In the genomic region with DNA sequence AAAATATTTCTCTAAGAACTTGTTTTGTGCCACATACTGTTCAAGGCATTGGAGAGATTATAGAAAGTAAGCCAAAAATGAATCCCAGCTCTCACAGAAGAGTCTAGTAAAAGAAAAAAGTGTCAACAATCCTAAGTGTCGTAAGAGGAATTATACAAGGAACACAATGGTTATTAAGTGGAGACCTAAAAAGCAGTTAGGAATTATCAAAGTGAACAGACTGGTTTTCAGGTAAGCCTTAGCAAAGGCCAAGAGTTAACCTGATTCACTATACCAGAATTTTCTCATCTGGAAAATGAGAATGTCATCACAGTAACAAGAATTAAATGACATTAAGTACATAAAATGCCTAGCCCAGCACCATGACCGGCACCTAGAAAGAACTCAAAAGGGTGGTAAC, we compare ENCODE assay signal across 21 cellular contexts. TPM values are rescaled to one million over a fixed set of nuclear protein-coding genes. Genes with fewer than 3 reads are reported as not detected.
A peak's percentile ranks its signal among the peaks of the same experiment; 100 is the strongest.
DNase-seq lines count a peak whose midpoint lies in the region; ATAC-seq and TF ChIP-seq lines count a peak whose summit lies in the region.
"Had no signal": no experiment of that assay in that cellular context is flagged by ENCODE, and none has a peak within 500 bp of the region (broad histone marks: within the 10 kb centered on the region; RNA-seq: fewer than 3 reads in every experiment).

No MANE protein-coding gene starts in this region.

- no peak for DNase-seq in activated T-cell treated with anti-CD3 and anti-CD28 coated beads, Interleukin-2, amount 50 U/mL, for 72 hours
- DNase-seq in activated T-cell treated with anti-CD3 and anti-CD28 coated beads, Interleukin-2, amount 50 U/mL, for 1 hour: no peak
- DNase-seq in WTC11 (ENCODE audit: low spot score) (no peak), lower lobe of right lung (no peak), upper lobe of right lung (no peak), PC-3 (no peak), epidermal melanocyte (ENCODE audit: insufficient read length, low spot score) (no peak)
- DNase-seq: Caco-2, DMS153, GOT3, KG1, NCI-H1092, NCI-H1694, NCI-H226, NCI-H524 treated with DMSO at 0.1 percent for 48 hours, Peyer's patch had no signal

- no peaks in the 10 kb centered on the region for H3K9me3 ChIP-seq in lower lobe of right lung
- H3K9me3 ChIP-seq in upper lobe of right lung: no peaks in the 10 kb centered on the region
- no peaks in the 10 kb centered on the region for H3K9me3 ChIP-seq in PC-3 (ENCODE audit: low read length)
- H3K9me3 ChIP-seq: A549, Caco-2, Peyer's patch had no signal

- peaks cover 18% of the 10 kb centered on the region for H3K4me1 ChIP-seq in lower lobe of right lung
- H3K4me1 ChIP-seq in upper lobe of right lung: peaks cover 6% of the 10 kb centered on the region
- no peaks in the 10 kb centered on the region for H3K4me1 ChIP-seq in PC-3 (ENCODE audit: insufficient read depth, low read length)
- H3K4me1 ChIP-seq: A549, Caco-2, Peyer's patch had no signal

- no peak overlapping the region for H2AFZ ChIP-seq in PC-3 (ENCODE audit: low read length)

- no peak overlapping the region for H3K4me2 ChIP-seq in PC-3 (ENCODE audit: low read length)
- H3K4me2 ChIP-seq: A549 had no signal

- no peaks in the 10 kb centered on the region for H3K9me3 Mint-ChIP-seq in activated T-cell treated with anti-CD3 and anti-CD28 coated beads, Interleukin-2, amount 50 U/mL, for 72 hours
- no peaks in the 10 kb centered on the region for H3K9me3 Mint-ChIP-seq in WTC11
- H3K9me3 Mint-ChIP-seq: CD14-positive monocyte had no signal

- ATAC-seq in activated T-cell treated with anti-CD3 and anti-CD28 coated beads, Interleukin-2, amount 50 U/mL, for 72 hours (replicated peaks in 1 of 2): no peak
- ATAC-seq in WTC11 (no peak), lower lobe of right lung (peak; percentile 47 to 59), upper lobe of right lung (peak; percentile 21), GM18867 (IDR thresholded peaks at IDR 0.05; ENCODE audit: unreplicated experiment) (no peak), PC-3 (no peak)
- ATAC-seq: A549, HepG2, Right ventricle myocardium inferior had no signal

- no peak overlapping the region for H3K4me3 Mint-ChIP-seq in activated T-cell treated with anti-CD3 and anti-CD28 coated beads, Interleukin-2, amount 50 U/mL, for 72 hours
- H3K4me3 Mint-ChIP-seq in WTC11: no peak overlapping the region
- H3K4me3 Mint-ChIP-seq: CD14-positive monocyte had no signal

- intact Hi-C loops in lower lobe of right lung (cut with DNase I): no loop called here
- intact Hi-C loops in upper lobe of right lung (cut with DNase I): no loop called here
- intact Hi-C loops in PC-3 (cut with micrococcal nuclease): no loop called here

- no peaks in the 10 kb centered on the region for H3K27me3 Mint-ChIP-seq in activated T-cell treated with anti-CD3 and anti-CD28 coated beads, Interleukin-2, amount 50 U/mL, for 72 hours (ENCODE audit: low read depth)
- H3K27me3 Mint-ChIP-seq in WTC11 (ENCODE audit: low read depth): no peaks in the 10 kb centered on the region

- H3K4me1 Mint-ChIP-seq in activated T-cell treated with anti-CD3 and anti-CD28 coated beads, Interleukin-2, amount 50 U/mL, for 72 hours (ENCODE audit: low read depth): peaks cover 57% of the 10 kb centered on the region
- H3K4me1 Mint-ChIP-seq in WTC11: peaks cover 21% of the 10 kb centered on the region
- H3K4me1 Mint-ChIP-seq: CD14-positive monocyte had no signal

- H3K36me3 Mint-ChIP-seq in activated T-cell treated with anti-CD3 and anti-CD28 coated beads, Interleukin-2, amount 50 U/mL, for 72 hours (ENCODE audit: insufficient read depth in 2 of 2): peaks cover 7 to 68% of the 10 kb centered on the region in 2 donors
- H3K36me3 Mint-ChIP-seq in WTC11: peaks cover 79% of the 10 kb centered on the region

- no TSS peak for BruUV-seq in PC-3 (replicated peaks; lab: Mats Ljungman, UMichigan)

- H3K27ac ChIP-seq in lower lobe of right lung: no peak overlapping the region
- no peak overlapping the region for H3K27ac ChIP-seq in upper lobe of right lung
- H3K27ac ChIP-seq in PC-3 (ENCODE audit: low read length): no peak overlapping the region
- H3K27ac ChIP-seq: A549, Peyer's patch had no signal

- no peaks in the 10 kb centered on the region for H3K27me3 ChIP-seq in lower lobe of right lung (ENCODE audit: low read depth)
- no peaks in the 10 kb centered on the region for H3K27me3 ChIP-seq in upper lobe of right lung
- no peaks in the 10 kb centered on the region for H3K27me3 ChIP-seq in PC-3 (ENCODE audit: low read length)
- H3K27me3 ChIP-seq: Peyer's patch had no signal

- TF ChIP-seq CTCF in WTC11 (IDR thresholded peaks at IDR 0.05) (no peak), lower lobe of right lung (IDR thresholded peaks at IDR 0.05) (no peak), upper lobe of right lung (IDR thresholded peaks at IDR 0.05) (no peak), PC-3 (conservative IDR thresholded peaks at IDR 0.05; ENCODE audit: low read depth, low read length) (no peak)

- peaks cover 3% of the 10 kb centered on the region for H3F3A ChIP-seq in PC-3 (ENCODE audit: low read length, unreplicated experiment)

- CTCF ChIA-PET in WTC11 (lab: Charles Lee) (no interaction called here), PC-3 (lab: Charles Lee) (no interaction called here)

- H3K27ac Mint-ChIP-seq in activated T-cell treated with anti-CD3 and anti-CD28 coated beads, Interleukin-2, amount 50 U/mL, for 72 hours: peak overlapping the region; percentile 91
- H3K27ac Mint-ChIP-seq in WTC11: peak overlapping the region; percentile 37; the same call in 1 of the 2 replicates

- POLR2A ChIA-PET in WTC11 (lab: Charles Lee) (no interaction called here), PC-3 (lab: Charles Lee; ENCODE audit: unreplicated experiment) (no interaction called here)

- peaks cover 60% of the 10 kb centered on the region for H4K20me1 ChIP-seq in PC-3 (ENCODE audit: low read length)

- H3K4me3 ChIP-seq in lower lobe of right lung (no peak overlapping the region), upper lobe of right lung (no peak overlapping the region), PC-3 (ENCODE audit: low read length) (no peak overlapping the region)
- H3K4me3 ChIP-seq: A549, Peyer's patch had no signal

- peaks cover 74% of the 10 kb centered on the region for H3K79me2 ChIP-seq in PC-3 (ENCODE audit: low read length)

- H3K9me2 ChIP-seq in PC-3 (replicated peaks; ENCODE audit: low read length): no peaks in the 10 kb centered on the region

- no peak overlapping the region for H3K9ac ChIP-seq in PC-3 (ENCODE audit: low read length)

- H3K36me3 ChIP-seq in lower lobe of right lung: peaks cover 91% of the 10 kb centered on the region
- peaks cover 98% of the 10 kb centered on the region for H3K36me3 ChIP-seq in upper lobe of right lung
- H3K36me3 ChIP-seq in PC-3 (ENCODE audit: low read depth, low read length): peaks cover 91% of the 10 kb centered on the region

TF ChIP-seq in WTC11, 78 proteins besides CTCF, POLR2A, EP300 and RAD21:
- no peak for TF ChIP-seq SP1 (CRISPR knock-in tag; conservative IDR thresholded peaks at IDR 0.05)

RNA-seq across cellular contexts. Expression of a gene that starts 15.6 kb away (rescaled TPM):
- 100 to 1,000 TPM; 288 to 386 TPM for total RNA-seq in activated T-cell treated with anti-CD3 and anti-CD28 coated beads, Interleukin-2, amount 50 U/mL, for 72 hours
- total RNA-seq in WTC11 (2021) (531 to 543 TPM (median 533 TPM) in 3 replicates), lower lobe of right lung (135 TPM), upper lobe of right lung (137 TPM), PC-3 (2014; rRNA removed) (256 and 337 TPM in 2 replicates)

Comparison
In these comparisons a context has a peak if more than half of its experiments do, and no peak if none do; other contexts are left out.
1. ATAC-seq: peak in lower lobe of right lung (2 of 2) and upper lobe of right lung (single experiment); none in activated T-cell treated with anti-CD3 and anti-CD28 coated beads, Interleukin-2, amount 50 U/mL, for 72 hours (0 of 2), WTC11 (single experiment), GM18867 (single experiment) and PC-3 (single experiment).